Comparison of ENCODE assay signal across 6 cellular contexts in the genomic region with DNA sequence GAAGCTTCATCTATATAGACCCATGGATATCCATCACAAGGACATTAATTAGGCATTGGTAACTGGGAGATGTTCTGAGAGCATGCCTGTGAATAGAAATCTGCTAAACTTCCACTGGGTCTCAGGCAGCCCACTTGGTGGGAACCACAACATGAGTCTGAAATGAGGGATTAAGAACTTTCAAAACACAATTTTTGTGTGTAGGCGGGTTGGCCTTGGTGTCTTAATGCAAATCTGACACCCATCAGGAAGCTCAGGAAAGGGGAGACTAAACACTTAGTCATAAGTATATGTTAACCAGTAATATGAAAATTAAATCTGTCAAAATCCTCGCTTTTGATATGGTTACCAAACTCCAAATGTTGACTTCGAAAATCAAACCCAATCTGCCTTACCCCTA.
"Had no signal": no experiment of that assay in that cellular context is flagged by ENCODE, and none has a peak within 500 bp of the region (broad histone marks: within the 10 kb centered on the region; RNA-seq: fewer than 3 reads in every experiment).

No MANE protein-coding gene starts in this region.

- H3K4me3 Mint-ChIP-seq: GM23338, H9 had no signal

- ATAC-seq: GM23338, K562 had no signal

- DNase-seq: H9, HCEC 1CT, IMR-90, KG1 had no signal

- H2AFZ ChIP-seq: GM23338 had no signal

- H3K4me3 ChIP-seq: GM23338, K562 had no signal

- H3K9me3 Mint-ChIP-seq: GM23338, H9 had no signal

- H3K4me2 ChIP-seq: GM23338 had no signal
